Comparison of ENCODE assay signal across 12 cellular contexts in genomic region chr9:8822667-8823025, GRCh38.
"Had no signal": no experiment of that assay in that cellular context is flagged by ENCODE, and none has a peak within 500 bp of the region (broad histone marks: within the 10 kb centered on the region; RNA-seq: fewer than 3 reads in every experiment).

No MANE protein-coding gene starts in this region.

- H3K27ac Mint-ChIP-seq: activated CD4-positive, alpha-beta T cell treated with anti-CD3 and anti-CD28 coated beads, Interleukin-2, amount 10 ng/mL, durations not matched to agents 7 days and 5 days; activated naive CD4-positive, alpha-beta T cell treated with anti-CD3 and anti-CD28 coated beads, Interleukin-2, amount 10 ng/mL, durations not matched to agents 7 days and 5 days; activated T-helper 17 cell treated with anti-CD3 and anti-CD28 coated beads, Interleukin-2, amount 50 U/mL, for 72 hours; stimulated activated effector memory CD8-positive, alpha-beta T cell treated with anti-CD3 and anti-CD28 coated beads, Interleukin-12 subunit alpha, Interleukin-12 subunit beta, amount 100 ng/mL, for 72 hours had no signal

- H3K9me3 ChIP-seq: right atrium auricular region, upper lobe of left lung had no signal

- H3K36me3 ChIP-seq: right atrium auricular region, upper lobe of left lung had no signal

- H3K4me1 Mint-ChIP-seq: activated T-helper 17 cell treated with anti-CD3 and anti-CD28 coated beads, Interleukin-2, amount 50 U/mL, for 72 hours; stimulated activated effector memory CD8-positive, alpha-beta T cell treated with anti-CD3 and anti-CD28 coated beads, Interleukin-12 subunit alpha, Interleukin-12 subunit beta, amount 100 ng/mL, for 72 hours had no signal

- H3K4me1 ChIP-seq: right atrium auricular region, upper lobe of left lung had no signal

- H3K27ac ChIP-seq: right atrium auricular region, upper lobe of left lung had no signal

- H3K27me3 Mint-ChIP-seq: activated CD4-positive, alpha-beta T cell treated with anti-CD3 and anti-CD28 coated beads, Interleukin-2, amount 10 ng/mL, durations not matched to agents 7 days and 5 days; activated naive CD4-positive, alpha-beta T cell treated with anti-CD3 and anti-CD28 coated beads, Interleukin-2, amount 10 ng/mL, durations not matched to agents 7 days and 5 days; activated T-helper 17 cell treated with anti-CD3 and anti-CD28 coated beads, Interleukin-2, amount 50 U/mL, for 72 hours had no signal

- H3K27me3 ChIP-seq: right atrium auricular region, upper lobe of left lung had no signal

- H3K36me3 Mint-ChIP-seq: activated naive CD4-positive, alpha-beta T cell treated with anti-CD3 and anti-CD28 coated beads, Interleukin-2, amount 10 ng/mL, durations not matched to agents 7 days and 5 days; stimulated activated effector memory CD8-positive, alpha-beta T cell treated with anti-CD3 and anti-CD28 coated beads, Interleukin-12 subunit alpha, Interleukin-12 subunit beta, amount 100 ng/mL, for 72 hours had no signal

- H3K4me3 Mint-ChIP-seq: activated CD4-positive, alpha-beta T cell treated with anti-CD3 and anti-CD28 coated beads, Interleukin-2, amount 10 ng/mL, durations not matched to agents 7 days and 5 days; activated naive CD4-positive, alpha-beta T cell treated with anti-CD3 and anti-CD28 coated beads, Interleukin-2, amount 10 ng/mL, durations not matched to agents 7 days and 5 days; activated T-helper 17 cell treated with anti-CD3 and anti-CD28 coated beads, Interleukin-2, amount 50 U/mL, for 72 hours; stimulated activated effector memory CD8-positive, alpha-beta T cell treated with anti-CD3 and anti-CD28 coated beads, Interleukin-12 subunit alpha, Interleukin-12 subunit beta, amount 100 ng/mL, for 72 hours had no signal

- ATAC-seq: left ventricle myocardium superior had no signal

- H3K4me3 ChIP-seq: right atrium auricular region, upper lobe of left lung had no signal

- H3K9me3 Mint-ChIP-seq: activated naive CD4-positive, alpha-beta T cell treated with anti-CD3 and anti-CD28 coated beads, Interleukin-2, amount 10 ng/mL, durations not matched to agents 7 days and 5 days; activated T-helper 17 cell treated with anti-CD3 and anti-CD28 coated beads, Interleukin-2, amount 50 U/mL, for 72 hours had no signal

- DNase-seq: activated CD4-positive, alpha-beta T cell treated with anti-CD3 and anti-CD28 coated beads, Interleukin-2, amount 10 ng/mL, durations not matched to agents 7 days and 5 days; activated CD4-positive, CD25-positive, alpha-beta regulatory T cell; activated CD8-positive, alpha-beta memory T cell treated with anti-CD3 and anti-CD28 coated beads for 24 hours; activated naive CD4-positive, alpha-beta T cell treated with anti-CD3 and anti-CD28 coated beads, Interleukin-2, amount 10 ng/mL, durations not matched to agents 7 days and 5 days; central memory CD4-positive, alpha-beta T cell; cortex of kidney; effector CD8-positive, alpha-beta T cell; left ventricle myocardium superior; upper lobe of left lung had no signal
